24 cellular contexts compared by ENCODE assay signal in the genomic region with DNA sequence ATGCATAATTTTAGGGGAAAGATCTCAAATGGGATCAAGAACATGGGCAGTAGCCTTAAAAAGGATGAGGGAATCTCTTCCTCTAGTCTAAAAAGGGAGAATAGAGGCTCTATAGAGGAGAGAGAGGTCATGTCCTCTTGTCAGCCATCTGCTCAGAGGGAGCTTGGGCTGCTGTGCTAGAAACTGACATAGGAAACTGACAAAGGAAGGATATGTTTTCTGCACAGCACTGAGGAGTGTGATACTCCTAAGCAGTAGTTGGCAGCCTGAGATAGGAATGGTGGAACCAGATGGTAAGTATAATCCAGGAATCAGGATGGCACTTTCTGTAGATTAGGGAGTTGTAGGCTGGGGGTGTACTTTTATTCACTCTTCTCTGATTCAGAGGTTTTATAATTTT. TPM values are rescaled to one million over a fixed set of nuclear protein-coding genes. Genes with fewer than 3 reads are reported as not detected.
DNase-seq lines count a peak whose midpoint lies in the region; ATAC-seq and FAIRE-seq lines count a peak whose summit lies in the region.
"Had no signal": no experiment of that assay in that cellular context is flagged by ENCODE, and none has a peak within 500 bp of the region (broad histone marks: within the 10 kb centered on the region; RNA-seq: fewer than 3 reads in every experiment).

No MANE protein-coding gene starts in this region.

- ATAC-seq in T-helper 17 cell = no peak
- ATAC-seq: GM23338 had no signal

- intact Hi-C loops in activated CD4-positive, alpha-beta memory T cell treated with anti-CD3 and anti-CD28 coated beads for 36 hours (cut with micrococcal nuclease) = no loop called here

- DNase-seq in GM19239 (ENCODE audit: insufficient read length, low spot score) (no peak), OCI-M1 (lab: John Stamatoyannopoulos, UW) (peak; percentile 27), epidermal melanocyte (ENCODE audit: insufficient read length, low spot score) (peak; percentile 29), substantia nigra (lab: John Stamatoyannopoulos, UW) (peak in 4 of 49 donors; percentile 4 to 18 (median 8)), EL (no peak), T-helper 17 cell (no peak)
- DNase-seq in activated CD4-positive, alpha-beta memory T cell treated with anti-CD3 and anti-CD28 coated beads for 36 hours = no peak
- DNase-seq: activated CD4-positive, alpha-beta T cell treated with anti-CD3 and anti-CD28 coated beads for 1 hour; activated CD8-positive, alpha-beta memory T cell treated with anti-CD3 and anti-CD28 coated beads for 24 hours; activated T-cell treated with anti-CD3 and anti-CD28 coated beads, Interleukin-2, amount 50 U/mL, for 24 hours; adrenal gland; brain microvascular endothelial cell; DMS79 treated with DMSO at 0.1 percent for 48 hours; heart right ventricle; immature natural killer cell; Kasumi-1; NCI-H1048; NCI-H2029 treated with DMSO at 0.1 percent for 48 hours; T-helper 9 cell had no signal

- POLR2A ChIA-PET in activated CD4-positive, alpha-beta memory T cell treated with anti-CD3 and anti-CD28 coated beads for 36 hours (lab: Charles Lee) = no interaction called here

- no peaks in the 10 kb centered on the region for H3K27me3 Mint-ChIP-seq in T-helper 17 cell
- H3K27me3 Mint-ChIP-seq in activated CD4-positive, alpha-beta memory T cell treated with anti-CD3 and anti-CD28 coated beads for 36 hours = no peaks in the 10 kb centered on the region
- H3K27me3 Mint-ChIP-seq: activated T-cell treated with anti-CD3 and anti-CD28 coated beads, Interleukin-2, amount 50 U/mL, for 24 hours; dendritic cell treated with granulocyte-macrophage colony-stimulating factor and Interleukin-4, amounts not matched to agents 40 ng/mL and 50 ng/mL, for 4 days; progenitor cell of endocrine pancreas had no signal

- H3K36me3 Mint-ChIP-seq in T-helper 17 cell (ENCODE audit: low read depth) = peaks cover 3% of the 10 kb centered on the region
- H3K36me3 Mint-ChIP-seq in activated CD4-positive, alpha-beta memory T cell treated with anti-CD3 and anti-CD28 coated beads for 36 hours = peaks cover 5% of the 10 kb centered on the region

- H3K9me3 ChIP-seq in T-helper 17 cell (ENCODE audit: control insufficient read depth, low read length, poor library complexity, severe bottlenecking) = no peaks in the 10 kb centered on the region
- H3K9me3 ChIP-seq: adrenal gland, heart right ventricle, suprapubic skin had no signal

- peaks cover under 1% of the 10 kb centered on the region for H3K4me1 Mint-ChIP-seq in T-helper 17 cell
- peaks cover 3% of the 10 kb centered on the region for H3K4me1 Mint-ChIP-seq in activated CD4-positive, alpha-beta memory T cell treated with anti-CD3 and anti-CD28 coated beads for 36 hours (ENCODE audit: low read depth)
- H3K4me1 Mint-ChIP-seq: GM23338, neural crest cell had no signal

- H3K9me3 Mint-ChIP-seq in activated CD4-positive, alpha-beta memory T cell treated with anti-CD3 and anti-CD28 coated beads for 36 hours = no peaks in the 10 kb centered on the region
- H3K9me3 Mint-ChIP-seq: activated T-cell treated with anti-CD3 and anti-CD28 coated beads, Interleukin-2, amount 50 U/mL, for 24 hours; dendritic cell treated with granulocyte-macrophage colony-stimulating factor and Interleukin-4, amounts not matched to agents 40 ng/mL and 50 ng/mL, for 4 days; GM23338; immature natural killer cell; neural crest cell had no signal

- peak; percentile 80 for FAIRE-seq in GM19239 (lab: Jason Lieb, UNC)

- CTCF ChIA-PET in activated CD4-positive, alpha-beta memory T cell treated with anti-CD3 and anti-CD28 coated beads for 36 hours (lab: Charles Lee) = interaction anchor here (1.9 kb wide), 1 partner anchor 68 kb away, joined by 9 read pairs; no protein-coding TSS in a partner anchor

- no peak overlapping the region for H3K27ac Mint-ChIP-seq in T-helper 17 cell
- H3K27ac Mint-ChIP-seq in activated CD4-positive, alpha-beta memory T cell treated with anti-CD3 and anti-CD28 coated beads for 36 hours = no peak overlapping the region
- H3K27ac Mint-ChIP-seq: activated T-cell treated with anti-CD3 and anti-CD28 coated beads, Interleukin-2, amount 50 U/mL, for 24 hours; dendritic cell treated with granulocyte-macrophage colony-stimulating factor and Interleukin-4, amounts not matched to agents 40 ng/mL and 50 ng/mL, for 4 days; GM23338; progenitor cell of endocrine pancreas had no signal

- no peak overlapping the region for H3K4me3 Mint-ChIP-seq in T-helper 17 cell
- no peak overlapping the region for H3K4me3 Mint-ChIP-seq in activated CD4-positive, alpha-beta memory T cell treated with anti-CD3 and anti-CD28 coated beads for 36 hours
- H3K4me3 Mint-ChIP-seq: activated T-cell treated with anti-CD3 and anti-CD28 coated beads, Interleukin-2, amount 50 U/mL, for 24 hours; dendritic cell treated with granulocyte-macrophage colony-stimulating factor and Interleukin-4, amounts not matched to agents 40 ng/mL and 50 ng/mL, for 4 days; GM23338; immature natural killer cell; neural crest cell had no signal

- H3K27ac ChIP-seq in substantia nigra (ENCODE audit: low read depth, low read length, poor library complexity, severe bottlenecking) = peak overlapping the region; percentile 51
- H3K27ac ChIP-seq: adrenal gland, brain microvascular endothelial cell, heart right ventricle, suprapubic skin had no signal

RNA-seq across cellular contexts. Expression of a gene that starts 59.2 kb away (rescaled TPM):
- 10 to 100 TPM; 72.1 to 76.5 TPM for total RNA-seq in T-helper 17 cell
- total RNA-seq in activated CD4-positive, alpha-beta memory T cell treated with anti-CD3 and anti-CD28 coated beads for 36 hours = 10 to 100 TPM; 61.1 to 62.8 TPM

Comparison
In these comparisons a context has a peak if more than half of its experiments do, and no peak if none do; other contexts are left out.
1. DNase-seq: peak in OCI-M1 (single experiment) and epidermal melanocyte (single experiment); none in GM19239 (single experiment), EL (single experiment), T-helper 17 cell (0 of 3) and activated CD4-positive, alpha-beta memory T cell treated with anti-CD3 and anti-CD28 coated beads for 36 hours (single experiment).